1 cellular context compared by ENCODE assay signal in the genomic region with DNA sequence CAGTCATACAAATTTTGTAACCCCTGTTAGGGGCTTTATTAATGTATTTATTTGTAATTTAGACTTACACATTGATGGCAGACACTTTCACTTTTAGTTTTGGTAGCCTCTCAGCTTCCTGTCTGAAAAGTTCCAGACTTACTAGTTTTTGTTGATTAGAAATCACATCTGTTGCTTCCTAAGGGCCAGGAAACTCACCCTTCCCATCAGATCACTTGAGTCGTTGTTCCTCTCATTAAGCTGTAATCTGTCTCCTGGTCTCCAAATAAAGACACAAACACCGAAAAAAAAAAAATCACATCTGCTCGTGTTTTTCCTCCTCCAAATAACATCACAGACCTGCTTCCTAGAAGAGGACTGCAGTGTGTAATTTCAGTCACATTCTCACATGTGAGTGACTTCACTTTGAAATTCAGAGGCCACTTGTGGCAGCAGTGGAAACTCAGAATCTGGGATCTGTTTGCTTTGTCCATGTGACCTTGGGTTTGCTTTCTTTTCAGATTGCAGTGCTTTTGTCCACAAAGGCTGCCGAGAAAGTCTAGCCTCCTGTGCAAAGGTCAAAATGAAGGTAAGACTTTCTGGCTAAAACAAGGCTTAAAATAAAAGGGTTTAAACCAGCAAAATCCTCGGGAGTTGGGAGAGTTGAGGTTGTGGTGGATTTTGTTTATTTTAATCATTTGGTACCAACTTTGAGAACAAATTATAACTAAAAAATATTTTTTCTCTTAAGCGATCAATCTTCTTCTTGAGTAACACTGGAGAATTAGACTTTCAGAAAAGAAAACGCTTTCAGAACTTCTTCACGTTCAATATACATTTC.
TF ChIP-seq lines count a peak whose summit lies in the region.

No MANE protein-coding gene starts in this region.

TF ChIP-seq in endothelial cell of umbilical vein, 7 proteins besides CTCF, POLR2A, EP300 and RAD21 (continued from another document):
- TF ChIP-seq JUN (IDR thresholded peaks at IDR 0.05; ENCODE audit: borderline replicate concordance, insufficient read depth, insufficient read length, low read depth) = no peak
- TF ChIP-seq, protein P1, sequence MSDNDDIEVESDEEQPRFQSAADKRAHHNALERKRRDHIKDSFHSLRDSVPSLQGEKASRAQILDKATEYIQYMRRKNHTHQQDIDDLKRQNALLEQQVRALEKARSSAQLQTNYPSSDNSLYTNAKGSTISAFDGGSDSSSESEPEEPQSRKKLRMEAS (IDR thresholded peaks at IDR 0.05; ENCODE audit: insufficient read depth, insufficient read length) = no peak
- TF ChIP-seq FOS (IDR thresholded peaks at IDR 0.05; ENCODE audit: borderline replicate concordance, insufficient read depth, low read length) = no peak
- no peak for TF ChIP-seq GATA2 (IDR thresholded peaks at IDR 0.05; ENCODE audit: insufficient read depth, insufficient read length, low read depth, low read length)
- TF ChIP-seq MYC (IDR thresholded peaks at IDR 0.05; ENCODE audit: low read depth, low read length) = no peak
TF ChIP-seq in endothelial cell of umbilical vein: peak in this region for 0.
